8 cellular contexts compared by ENCODE assay signal in the genomic region with DNA sequence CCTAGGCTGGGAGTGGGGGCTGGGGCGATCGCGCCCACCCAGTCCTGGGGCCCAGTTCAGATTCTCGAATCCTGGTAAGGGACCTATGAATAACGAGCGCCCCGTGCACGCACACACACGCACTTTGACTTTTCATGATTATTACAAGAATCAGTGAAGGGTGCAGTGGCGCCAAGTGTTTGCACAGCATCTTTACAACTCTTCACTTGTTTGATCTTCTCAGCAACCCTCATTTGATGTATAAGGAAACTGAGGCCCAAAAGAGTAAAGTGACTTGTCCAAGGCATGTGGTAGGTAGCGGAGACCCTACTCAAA. TPM values are rescaled to one million over a fixed set of nuclear protein-coding genes. Genes with fewer than 3 reads are reported as not detected.
DNase-seq lines count a peak whose midpoint lies in the region; ATAC-seq and TF ChIP-seq lines count a peak whose summit lies in the region.

No MANE protein-coding gene starts in this region.

- no peaks in the 10 kb centered on the region for H3K4me1 Mint-ChIP-seq in HFFc6 (ENCODE audit: low read depth)
- H3K4me1 Mint-ChIP-seq in effector memory CD8-positive, alpha-beta T cell (ENCODE audit: low read depth in 2 of 2), result peaks cover 11 to 23% of the 10 kb centered on the region in 2 donors
- peaks cover 26% of the 10 kb centered on the region for H3K4me1 Mint-ChIP-seq in neural progenitor cell

- H3K9me3 ChIP-seq in A673 (ENCODE audit: low read depth, low read length, poor library complexity, severe bottlenecking), result no peaks in the 10 kb centered on the region
- H3K9me3 ChIP-seq in neural progenitor cell (ENCODE audit: low read depth), result no peaks in the 10 kb centered on the region

- H2AFZ ChIP-seq in neural progenitor cell (replicated peaks), result peak overlapping the region; percentile 85

- H3K27ac Mint-ChIP-seq in HFFc6 (no peak overlapping the region), neural progenitor cell (no peak overlapping the region)
- no peak overlapping the region for H3K27ac Mint-ChIP-seq in effector memory CD8-positive, alpha-beta T cell

- H4K20me1 ChIP-seq in neural progenitor cell (ENCODE audit: low read depth), result no peaks in the 10 kb centered on the region

- BruUV-seq in A673 (replicated peaks; lab: Mats Ljungman, UMichigan), result no TSS peak

- peaks cover 4% of the 10 kb centered on the region for H3F3A ChIP-seq in neural progenitor cell (ENCODE audit: low read depth)

- H3K9ac ChIP-seq in neural progenitor cell, result no peak overlapping the region

- H3K36me3 ChIP-seq in A673 (ENCODE audit: insufficient read depth, low read length, poor library complexity, severe bottlenecking), result no peaks in the 10 kb centered on the region
- no peaks in the 10 kb centered on the region for H3K36me3 ChIP-seq in neural progenitor cell

- DNase-seq in A673 (ENCODE audit: low spot score) (no peak), HFFc6 (no peak), neural progenitor cell (ENCODE audit: low spot score) (no peak), NCI-H2107 treated with DMSO at 0.1 percent for 48 hours (lab: John Stamatoyannopoulos, UW; ENCODE audit: unreplicated experiment) (no peak), GM10248 (ENCODE audit: extremely low spot score) (no peak), DMS79 treated with DMSO at 0.1 percent for 48 hours (lab: John Stamatoyannopoulos, UW) (no peak)
- DNase-seq in effector memory CD8-positive, alpha-beta T cell, result no peak
- no peak for DNase-seq in central memory CD4-positive, alpha-beta T cell

- H3K4me1 ChIP-seq in A673 (ENCODE audit: insufficient read depth, low read length, poor library complexity, severe bottlenecking), result peaks cover 31% of the 10 kb centered on the region
- H3K4me1 ChIP-seq in neural progenitor cell, result peaks cover 24% of the 10 kb centered on the region

- no peaks in the 10 kb centered on the region for H3K79me2 ChIP-seq in neural progenitor cell (ENCODE audit: low read depth)

- TF ChIP-seq CTCF in A673 (conservative IDR thresholded peaks at IDR 0.05; ENCODE audit: low read depth, low read length), result no peak
- TF ChIP-seq CTCF in HFFc6 (IDR thresholded peaks at IDR 0.05), result 0 out of 2 replicates have a peak, but pooled peaks have one; percentile 6
- TF ChIP-seq CTCF in neural progenitor cell (IDR thresholded peaks at IDR 0.05), result no peak
- TF ChIP-seq CTCF in GM10248 (IDR thresholded peaks at IDR 0.05; ENCODE audit: control extremely low read depth, extremely low read depth, low read depth, missing control alignments), result no peak

- no peaks in the 10 kb centered on the region for H3K36me3 Mint-ChIP-seq in HFFc6 (ENCODE audit: low read depth)
- H3K36me3 Mint-ChIP-seq in effector memory CD8-positive, alpha-beta T cell (ENCODE audit: insufficient read depth), result peaks cover 6% of the 10 kb centered on the region
- H3K36me3 Mint-ChIP-seq in neural progenitor cell, result no peaks in the 10 kb centered on the region

- intact Hi-C loops in A673 (cut with micrococcal nuclease; ENCODE audit: unreplicated experiment), result loop anchor here (5.0 to 10.0 kb wide), 3 partner anchors 111 to 1226 kb away; no protein-coding TSS in a partner anchor

- H3K4me3 Mint-ChIP-seq in HFFc6 (no peak overlapping the region), neural progenitor cell (peak overlapping the region; percentile 71)
- peak overlapping the region; percentile 46 to 88 for H3K4me3 Mint-ChIP-seq in effector memory CD8-positive, alpha-beta T cell

- H3K9me3 Mint-ChIP-seq in HFFc6 (no peaks in the 10 kb centered on the region), neural progenitor cell (no peaks in the 10 kb centered on the region)
- no peaks in the 10 kb centered on the region for H3K9me3 Mint-ChIP-seq in effector memory CD8-positive, alpha-beta T cell

- H3K27me3 Mint-ChIP-seq in HFFc6 (ENCODE audit: insufficient read depth) (peaks cover 32% of the 10 kb centered on the region), neural progenitor cell (ENCODE audit: insufficient read depth, low read depth) (peaks cover 41% of the 10 kb centered on the region)
- H3K27me3 Mint-ChIP-seq in effector memory CD8-positive, alpha-beta T cell, result peaks cover 29 to 54% of the 10 kb centered on the region in 2 donors

- H3K4me3 ChIP-seq in A673 (ENCODE audit: low read depth, low read length, poor library complexity, severe bottlenecking) (peak overlapping the region; percentile 90), neural progenitor cell (peak overlapping the region; percentile 59)

- H3K27me3 ChIP-seq in A673 (replicated peaks; ENCODE audit: insufficient read depth, low read depth, low read length, poor library complexity) (no peaks in the 10 kb centered on the region), neural progenitor cell (peaks cover 45% of the 10 kb centered on the region)

- POLR2A ChIA-PET in A673 (lab: Charles Lee; ENCODE audit: low non-redundant PET) (no interaction called here), GM10248 (lab: Yijun Ruan, JAX) (no interaction called here)

- H3K27ac ChIP-seq in A673 (ENCODE audit: low read depth, low read length, poor library complexity, severe bottlenecking) (peak overlapping the region; percentile 89), neural progenitor cell (no peak overlapping the region)

- ATAC-seq in effector memory CD8-positive, alpha-beta T cell (replicated peaks), result no peak

- CTCF ChIA-PET in A673 (lab: Charles Lee) (interaction anchor here (1.2 kb wide), 1 partner anchor 111 kb away, joined by 3 read pairs; no protein-coding TSS in a partner anchor), GM10248 (lab: Yijun Ruan, JAX) (interaction anchor here (0.7 to 1.2 kb wide), 7 partner anchors 11 to 607 kb away, joined by 3 to 5 read pairs (median 4); no protein-coding TSS in a partner anchor)

- H3K4me2 ChIP-seq in neural progenitor cell, result peak overlapping the region; percentile 93

RNA-seq across cellular contexts. Expression of a gene that starts 0.9 kb away (rescaled TPM):
- total RNA-seq in A673 (2021), result 22.3 and 26.6 TPM in 2 replicates
- not detected for total RNA-seq in HFFc6 (2021; fragmentation: NEBNext Ultra II Directional; extraction: Animal tissue kit (Norgen Biotek cat#: 25700))
- 0.40 TPM in 1 of 2 replicates, not detected in the other for total RNA-seq in neural progenitor cell (ENCODE audit: low replicate concordance)

Comparison
In these comparisons a context has a peak if more than half of its experiments do, and no peak if none do; other contexts are left out.
1. RNA of a gene that starts 0.9 kb away (total RNA-seq): 22.3 to 26.6 TPM in A673; 0.40 TPM in neural progenitor cell and not detected in HFFc6; every median in the first group is over 10 times any median in the second.